ENCODE assay signal across 16 cellular contexts in the genomic region with DNA sequence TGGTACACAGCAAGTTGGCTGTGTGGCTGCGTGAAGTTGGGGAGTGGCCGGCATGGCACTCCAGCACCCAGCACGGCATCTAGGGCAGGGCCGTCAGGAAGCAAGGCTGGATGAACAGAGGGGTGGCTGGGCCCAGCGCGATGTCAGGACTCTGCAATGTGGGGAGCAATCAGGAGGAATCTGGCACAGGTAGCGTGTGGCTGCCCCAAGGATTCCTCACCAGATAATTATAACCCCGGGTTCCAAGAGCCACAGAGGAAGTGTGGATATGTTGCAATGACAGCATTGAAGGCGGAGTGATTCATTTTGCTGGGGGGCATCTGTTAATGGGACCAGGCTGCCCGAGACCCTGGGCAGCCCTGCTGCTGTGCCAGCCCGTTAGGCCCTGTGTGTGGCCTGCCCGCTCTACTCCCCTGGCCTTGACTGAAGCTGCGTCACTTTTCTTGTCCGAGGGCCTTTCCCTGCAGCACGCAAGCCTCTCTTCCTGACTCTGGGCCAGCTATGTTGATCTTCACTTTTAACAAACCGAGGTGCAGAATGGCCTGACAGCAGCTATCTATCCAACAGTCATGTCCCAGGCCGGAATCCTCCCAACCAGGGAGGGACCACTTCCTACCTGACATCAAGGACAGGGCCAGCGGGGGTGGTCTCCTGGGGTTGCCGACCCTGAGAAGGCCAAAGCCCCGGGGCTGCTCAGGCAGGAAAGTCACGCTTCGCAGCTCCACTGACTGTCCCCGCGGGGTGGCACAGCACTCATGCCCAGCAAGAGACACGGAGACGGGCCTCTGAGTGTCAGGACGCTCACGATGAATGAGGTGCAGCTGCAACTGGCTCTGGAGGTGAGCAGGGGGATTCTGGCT.
DNase-seq lines count a peak whose midpoint lies in the region; ATAC-seq, FAIRE-seq and TF ChIP-seq lines count a peak whose summit lies in the region.
"Had no signal": no experiment of that assay in that cellular context is flagged by ENCODE, and none has a peak within 500 bp of the region (broad histone marks: within the 10 kb centered on the region; RNA-seq: fewer than 3 reads in every experiment).

No MANE protein-coding gene starts in this region.

- CTCF ChIA-PET in WTC11 (lab: Charles Lee): no interaction called here

- H3K4me3 Mint-ChIP-seq in WTC11 (no peak overlapping the region), mesothelial cell of epicardium (no peak overlapping the region)
- no peak overlapping the region for H3K4me3 Mint-ChIP-seq in activated T-cell treated with anti-CD3 and anti-CD28 coated beads, Interleukin-2, amount 50 U/mL, for 72 hours
- H3K4me3 Mint-ChIP-seq: activated CD8-positive, alpha-beta T cell treated with anti-CD3 and anti-CD28 coated beads for 36 hours had no signal

- H3K36me3 Mint-ChIP-seq in WTC11: no peaks in the 10 kb centered on the region
- H3K36me3 Mint-ChIP-seq in mesothelial cell of epicardium: no peaks in the 10 kb centered on the region
- no peaks in the 10 kb centered on the region for H3K36me3 Mint-ChIP-seq in activated T-cell treated with anti-CD3 and anti-CD28 coated beads, Interleukin-2, amount 50 U/mL, for 72 hours (ENCODE audit: insufficient read depth in 2 of 2)

- no peak overlapping the region for H3K4me3 ChIP-seq in AG10803 (ENCODE audit: low read length)
- H3K4me3 ChIP-seq: adrenal gland, left lung had no signal

- TF ChIP-seq CTCF in AG10803 (conservative IDR thresholded peaks at IDR 0.05; ENCODE audit: low read length): no peak
- no peak for TF ChIP-seq CTCF in WTC11 (IDR thresholded peaks at IDR 0.05)
- TF ChIP-seq CTCF in mesothelial cell of epicardium (IDR thresholded peaks at IDR 0.05; ENCODE audit: unreplicated experiment): no peak
- no peak for TF ChIP-seq CTCF in omental fat pad (IDR thresholded peaks at IDR 0.05)

- DNase-seq in AG10803 (ENCODE audit: low read depth) (peak; percentile 28), Kasumi-1 (lab: John Stamatoyannopoulos, UW) (peak; percentile 22 to 26), WTC11 (ENCODE audit: low spot score) (no peak), mesothelial cell of epicardium (ENCODE audit: low spot score in 2 of 2, unreplicated experiment in 2 of 2) (no peak), omental fat pad (ENCODE audit: low spot score) (no peak), RCC 7860 (ENCODE audit: low spot score) (no peak)
- no peak for DNase-seq in activated T-cell treated with anti-CD3 and anti-CD28 coated beads, Interleukin-2, amount 50 U/mL, for 72 hours
- DNase-seq in stimulated activated CD4-positive, alpha-beta T cell treated with anti-CD3 and anti-CD28 coated beads, Interleukin-1b, Interleukin-23, amount 100 ng/mL, for 48 hours: no peak
- DNase-seq: activated CD8-positive, alpha-beta T cell treated with anti-CD3 and anti-CD28 coated beads for 36 hours; NCI-H1694 treated with DMSO at 0.1 percent for 48 hours; stimulated activated CD4-positive, alpha-beta T cell treated with anti-CD3 and anti-CD28 coated beads, Interleukin-2, amount 100 ng/mL, for 24 hours had no signal

- H3K27me3 Mint-ChIP-seq in WTC11 (ENCODE audit: low read depth) (no peaks in the 10 kb centered on the region), mesothelial cell of epicardium (ENCODE audit: low read depth) (no peaks in the 10 kb centered on the region)
- H3K27me3 Mint-ChIP-seq in activated T-cell treated with anti-CD3 and anti-CD28 coated beads, Interleukin-2, amount 50 U/mL, for 72 hours (ENCODE audit: low read depth): no peaks in the 10 kb centered on the region

- POLR2A ChIA-PET in WTC11 (lab: Charles Lee): no interaction called here

- H3K9me3 Mint-ChIP-seq in WTC11 (no peaks in the 10 kb centered on the region), mesothelial cell of epicardium (no peaks in the 10 kb centered on the region)
- H3K9me3 Mint-ChIP-seq in activated T-cell treated with anti-CD3 and anti-CD28 coated beads, Interleukin-2, amount 50 U/mL, for 72 hours: no peaks in the 10 kb centered on the region
- H3K9me3 Mint-ChIP-seq: activated CD8-positive, alpha-beta T cell treated with anti-CD3 and anti-CD28 coated beads for 36 hours had no signal

- peaks cover 43% of the 10 kb centered on the region for H3K4me1 Mint-ChIP-seq in WTC11
- H3K4me1 Mint-ChIP-seq in mesothelial cell of epicardium: peaks cover 55% of the 10 kb centered on the region
- H3K4me1 Mint-ChIP-seq in activated T-cell treated with anti-CD3 and anti-CD28 coated beads, Interleukin-2, amount 50 U/mL, for 72 hours (ENCODE audit: low read depth): no peaks in the 10 kb centered on the region

- ATAC-seq in WTC11 (no peak), omental fat pad (ENCODE audit: low FRiP score) (no peak)
- ATAC-seq in activated T-cell treated with anti-CD3 and anti-CD28 coated beads, Interleukin-2, amount 50 U/mL, for 72 hours (replicated peaks in 1 of 2): no peak
- ATAC-seq: activated CD8-positive, alpha-beta T cell treated with anti-CD3 and anti-CD28 coated beads for 36 hours; left lung had no signal

- H3K27ac Mint-ChIP-seq in WTC11: peak overlapping the region; percentile 81
- H3K27ac Mint-ChIP-seq in mesothelial cell of epicardium: peak overlapping the region; percentile 41
- no peak overlapping the region for H3K27ac Mint-ChIP-seq in activated T-cell treated with anti-CD3 and anti-CD28 coated beads, Interleukin-2, amount 50 U/mL, for 72 hours
- H3K27ac Mint-ChIP-seq: activated CD8-positive, alpha-beta T cell treated with anti-CD3 and anti-CD28 coated beads for 36 hours had no signal

- FAIRE-seq in RCC 7860 (lab: Jason Lieb, UNC): no peak
- FAIRE-seq: frontal cortex, G401.6, GM12892 had no signal

TF ChIP-seq in WTC11, 78 proteins besides CTCF, POLR2A, EP300 and RAD21 (continues in another document):
- TF ChIP-seq ESRRA (CRISPR knock-in tag; IDR thresholded peaks at IDR 0.05; ENCODE audit: borderline replicate concordance) (no peak), FOXP1 (CRISPR knock-in tag; IDR thresholded peaks at IDR 0.05; ENCODE audit: borderline replicate concordance) (no peak), RELA (CRISPR knock-in tag; IDR thresholded peaks at IDR 0.05; ENCODE audit: borderline replicate concordance) (no peak), CREM (CRISPR knock-in tag; IDR thresholded peaks at IDR 0.05) (no peak)
- TF ChIP-seq, protein P1, sequence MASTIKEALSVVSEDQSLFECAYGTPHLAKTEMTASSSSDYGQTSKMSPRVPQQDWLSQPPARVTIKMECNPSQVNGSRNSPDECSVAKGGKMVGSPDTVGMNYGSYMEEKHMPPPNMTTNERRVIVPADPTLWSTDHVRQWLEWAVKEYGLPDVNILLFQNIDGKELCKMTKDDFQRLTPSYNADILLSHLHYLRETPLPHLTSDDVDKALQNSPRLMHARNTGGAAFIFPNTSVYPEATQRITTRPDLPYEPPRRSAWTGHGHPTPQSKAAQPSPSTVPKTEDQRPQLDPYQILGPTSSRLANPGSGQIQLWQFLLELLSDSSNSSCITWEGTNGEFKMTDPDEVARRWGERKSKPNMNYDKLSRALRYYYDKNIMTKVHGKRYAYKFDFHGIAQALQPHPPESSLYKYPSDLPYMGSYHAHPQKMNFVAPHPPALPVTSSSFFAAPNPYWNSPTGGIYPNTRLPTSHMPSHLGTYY (CRISPR knock-in tag; IDR thresholded peaks at IDR 0.05): no peak
- TF ChIP-seq, protein P2, sequence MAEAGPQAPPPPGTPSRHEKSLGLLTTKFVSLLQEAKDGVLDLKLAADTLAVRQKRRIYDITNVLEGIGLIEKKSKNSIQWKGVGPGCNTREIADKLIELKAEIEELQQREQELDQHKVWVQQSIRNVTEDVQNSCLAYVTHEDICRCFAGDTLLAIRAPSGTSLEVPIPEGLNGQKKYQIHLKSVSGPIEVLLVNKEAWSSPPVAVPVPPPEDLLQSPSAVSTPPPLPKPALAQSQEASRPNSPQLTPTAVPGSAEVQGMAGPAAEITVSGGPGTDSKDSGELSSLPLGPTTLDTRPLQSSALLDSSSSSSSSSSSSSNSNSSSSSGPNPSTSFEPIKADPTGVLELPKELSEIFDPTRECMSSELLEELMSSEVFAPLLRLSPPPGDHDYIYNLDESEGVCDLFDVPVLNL (CRISPR knock-in tag; IDR thresholded peaks at IDR 0.05; ENCODE audit: borderline replicate concordance, low read depth): no peak
- TF ChIP-seq, protein P3, sequence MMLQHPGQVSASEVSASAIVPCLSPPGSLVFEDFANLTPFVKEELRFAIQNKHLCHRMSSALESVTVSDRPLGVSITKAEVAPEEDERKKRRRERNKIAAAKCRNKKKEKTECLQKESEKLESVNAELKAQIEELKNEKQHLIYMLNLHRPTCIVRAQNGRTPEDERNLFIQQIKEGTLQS (CRISPR knock-in tag; conservative IDR thresholded peaks at IDR 0.05): no peak
- TF ChIP-seq, protein P4, sequence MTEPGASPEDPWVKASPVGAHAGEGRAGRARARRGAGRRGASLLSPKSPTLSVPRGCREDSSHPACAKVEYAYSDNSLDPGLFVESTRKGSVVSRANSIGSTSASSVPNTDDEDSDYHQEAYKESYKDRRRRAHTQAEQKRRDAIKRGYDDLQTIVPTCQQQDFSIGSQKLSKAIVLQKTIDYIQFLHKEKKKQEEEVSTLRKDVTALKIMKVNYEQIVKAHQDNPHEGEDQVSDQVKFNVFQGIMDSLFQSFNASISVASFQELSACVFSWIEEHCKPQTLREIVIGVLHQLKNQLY (CRISPR knock-in tag; IDR thresholded peaks at IDR 0.05): no peak
- TF ChIP-seq, protein P5, sequence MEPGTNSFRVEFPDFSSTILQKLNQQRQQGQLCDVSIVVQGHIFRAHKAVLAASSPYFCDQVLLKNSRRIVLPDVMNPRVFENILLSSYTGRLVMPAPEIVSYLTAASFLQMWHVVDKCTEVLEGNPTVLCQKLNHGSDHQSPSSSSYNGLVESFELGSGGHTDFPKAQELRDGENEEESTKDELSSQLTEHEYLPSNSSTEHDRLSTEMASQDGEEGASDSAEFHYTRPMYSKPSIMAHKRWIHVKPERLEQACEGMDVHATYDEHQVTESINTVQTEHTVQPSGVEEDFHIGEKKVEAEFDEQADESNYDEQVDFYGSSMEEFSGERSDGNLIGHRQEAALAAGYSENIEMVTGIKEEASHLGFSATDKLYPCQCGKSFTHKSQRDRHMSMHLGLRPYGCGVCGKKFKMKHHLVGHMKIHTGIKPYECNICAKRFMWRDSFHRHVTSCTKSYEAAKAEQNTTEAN (CRISPR knock-in tag; IDR thresholded peaks at IDR 0.05): no peak

Comparison
In these comparisons a context has a peak if more than half of its experiments do, and no peak if none do; other contexts are left out.
1. DNase-seq: peak in AG10803 (single experiment) and Kasumi-1 (2 of 2); none in WTC11 (single experiment), mesothelial cell of epicardium (0 of 2), activated T-cell treated with anti-CD3 and anti-CD28 coated beads, Interleukin-2, amount 50 U/mL, for 72 hours (0 of 2), omental fat pad (single experiment), stimulated activated CD4-positive, alpha-beta T cell treated with anti-CD3 and anti-CD28 coated beads, Interleukin-1b, Interleukin-23, amount 100 ng/mL, for 48 hours (single experiment) and RCC 7860 (single experiment).